In the genomic region with DNA sequence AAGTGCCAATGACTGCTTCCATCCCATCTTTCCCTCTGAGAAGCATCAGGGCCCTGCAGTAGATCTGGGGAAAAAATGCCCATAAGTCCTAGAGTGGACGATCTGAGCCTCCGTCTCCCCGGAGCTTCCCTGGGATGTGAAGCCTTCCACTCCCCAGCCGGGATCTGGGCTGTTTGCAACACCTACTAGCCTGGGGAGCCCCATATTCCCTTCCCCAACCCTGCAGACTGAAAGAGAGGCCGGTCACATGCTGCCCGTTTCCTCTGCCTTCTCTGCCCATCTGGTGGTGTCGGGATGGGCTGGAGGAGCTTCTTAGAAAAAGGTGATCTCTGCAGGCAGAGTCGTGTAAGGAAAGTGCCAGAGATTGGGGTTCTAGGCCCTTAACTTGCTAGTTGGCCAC, we compare ENCODE assay signal across 11 cellular contexts. TPM values are rescaled to one million over a fixed set of nuclear protein-coding genes. Genes with fewer than 3 reads are reported as not detected.
DNase-seq lines count a peak whose midpoint lies in the region; ATAC-seq and TF ChIP-seq lines count a peak whose summit lies in the region.
"Had no signal": no experiment of that assay in that cellular context is flagged by ENCODE, and none has a peak within 500 bp of the region (broad histone marks: within the 10 kb centered on the region; RNA-seq: fewer than 3 reads in every experiment).

No MANE protein-coding gene starts in this region.

- no peaks in the 10 kb centered on the region for H3K27me3 Mint-ChIP-seq in T-helper 17 cell

- H3K4me1 ChIP-seq in SK-N-SH (ENCODE audit: control insufficient read depth in 1 of 2, insufficient read depth in 2 of 2, low read depth in 1 of 2, low read length in 1 of 2) (peaks cover 4 to 15% of the 10 kb centered on the region in 2 experiments; a peak in 2 of 4 replicates), fibroblast of lung (ENCODE audit: control insufficient read depth, extremely low read depth, insufficient read depth, low read length) (peaks cover 3% of the 10 kb centered on the region), sigmoid colon (peaks cover 0 to 22% (median 17%) of the 10 kb centered on the region in 4 donors)
- H3K4me1 ChIP-seq: prostate gland had no signal

- no peak overlapping the region for H2AFZ ChIP-seq in SK-N-SH (ENCODE audit: low read depth)
- H2AFZ ChIP-seq in fibroblast of lung (ENCODE audit: low read length) = no peak overlapping the region

- TF ChIP-seq CTCF in SK-N-SH (IDR thresholded peaks at IDR 0.05) (no peak), fibroblast of lung (conservative IDR thresholded peaks at IDR 0.05 in 1 of 2, IDR thresholded peaks at IDR 0.05 in 1 of 2; ENCODE audit: low read depth in 1 of 2, low read length in 2 of 2) (no peak), sigmoid colon (IDR thresholded peaks at IDR 0.05) (no peak)

- ATAC-seq in SK-N-SH treated with all-trans-retinoic acid at 6 μM for 48 hours = no peak
- ATAC-seq in T-helper 17 cell = no peak
- no peak for ATAC-seq in GM19324 (IDR thresholded peaks at IDR 0.05; ENCODE audit: low FRiP score, unreplicated experiment)
- no peak for ATAC-seq in HG02623 (IDR thresholded peaks at IDR 0.05; ENCODE audit: unreplicated experiment)
- no peak for ATAC-seq in HG03442 (IDR thresholded peaks at IDR 0.05; ENCODE audit: unreplicated experiment)

- no peaks in the 10 kb centered on the region for H3K36me3 Mint-ChIP-seq in T-helper 17 cell (ENCODE audit: low read depth)

- no peak for DNase-seq in SK-N-SH
- no peak for DNase-seq in T-helper 17 cell
- no peak for DNase-seq in fibroblast of lung (ENCODE audit: low read depth in 2 of 2)
- DNase-seq in sigmoid colon = peak; percentile 61

- H4K20me1 ChIP-seq in SK-N-SH (ENCODE audit: insufficient read depth) (no peaks in the 10 kb centered on the region), fibroblast of lung (ENCODE audit: control insufficient read depth, extremely low read depth, insufficient read depth, low read length) (no peaks in the 10 kb centered on the region)

- H3K4me1 Mint-ChIP-seq in T-helper 17 cell = peaks cover 29% of the 10 kb centered on the region

- H3K79me2 ChIP-seq in SK-N-SH (ENCODE audit: insufficient read depth) = no peaks in the 10 kb centered on the region; the same call in 1 of the 2 replicates
- H3K79me2 ChIP-seq in fibroblast of lung (ENCODE audit: control insufficient read depth, insufficient read depth, low read length) = no peaks in the 10 kb centered on the region

- TF ChIP-seq EP300 in SK-N-SH (IDR thresholded peaks at IDR 0.05; ENCODE audit: borderline replicate concordance in 1 of 2, low read depth in 1 of 2, low read length in 1 of 2) = no peak
- no peak for TF ChIP-seq EP300 in sigmoid colon (IDR thresholded peaks at IDR 0.05)

- no peak overlapping the region for H3K27ac ChIP-seq in SK-N-SH (ENCODE audit: low read depth in 2 of 2, low read length in 1 of 2)
- no peak overlapping the region for H3K27ac ChIP-seq in fibroblast of lung (ENCODE audit: insufficient read depth, low read length)
- H3K27ac ChIP-seq in sigmoid colon = peak overlapping the region; percentile 73 to 87 (median 78)

- H3K27me3 ChIP-seq in SK-N-SH (ENCODE audit: insufficient read depth) (no peaks in the 10 kb centered on the region), fibroblast of lung (ENCODE audit: control insufficient read depth, insufficient read depth, low read length) (no peaks in the 10 kb centered on the region), sigmoid colon (no peaks in the 10 kb centered on the region)

- WGBS in SK-N-SH (ENCODE audit: low lambda C conversion rate) = 88% methylated on average over 8 of the region's 8 CpGs
- 83 to 89% methylated on average over 8 of the region's 8 CpGs for WGBS in sigmoid colon, 2 donors

- H3K27ac Mint-ChIP-seq in T-helper 17 cell = peak overlapping the region; percentile 32

- H3K9ac ChIP-seq in SK-N-SH (peak overlapping the region; percentile 57; the same call in 1 of the 2 replicates), fibroblast of lung (ENCODE audit: insufficient read depth, low read length) (no peak overlapping the region)

- H3K9me2 ChIP-seq in SK-N-SH = no peaks in the 10 kb centered on the region

- peaks cover 3% of the 10 kb centered on the region for H3F3A ChIP-seq in SK-N-SH (replicated peaks; ENCODE audit: insufficient read depth)

- intact Hi-C loops in sigmoid colon (cut with DNase I) = loop anchor here (2.0 to 5.0 kb wide), 4 partner anchors 40 to 625 kb away; a partner anchor contains a TSS

- H3K4me2 ChIP-seq in SK-N-SH = peak overlapping the region; percentile 95
- H3K4me2 ChIP-seq in fibroblast of lung (ENCODE audit: extremely low read depth, insufficient read depth, low read length) = peak overlapping the region; percentile 78

- 0 out of 2 replicates have a peak, but pooled peaks cover 4% of the 10 kb centered on the region for H3K9me3 ChIP-seq in SK-N-SH
- H3K9me3 ChIP-seq in T-helper 17 cell (ENCODE audit: control insufficient read depth, low read length, poor library complexity, severe bottlenecking) = no peaks in the 10 kb centered on the region
- H3K9me3 ChIP-seq in fibroblast of lung (ENCODE audit: control insufficient read depth, insufficient read depth, low read depth, low read length) = no peaks in the 10 kb centered on the region
- H3K9me3 ChIP-seq in sigmoid colon = no peaks in the 10 kb centered on the region
- H3K9me3 ChIP-seq: prostate gland had no signal

- POLR2A ChIA-PET in SK-N-SH (lab: Yijun Ruan, JAX) = no interaction called here

- CTCF ChIA-PET in SK-N-SH (lab: Yijun Ruan, JAX) = interaction anchor here (0.6 to 1.8 kb wide), 9 partner anchors 9 to 510 kb away, joined by 3 to 7 read pairs (median 3); no protein-coding TSS in a partner anchor

- H3K4me3 Mint-ChIP-seq in T-helper 17 cell = peak overlapping the region; percentile 75

- no peak for TF ChIP-seq POLR2A in sigmoid colon (IDR thresholded peaks at IDR 0.05)

- TF ChIP-seq RAD21 in SK-N-SH (IDR thresholded peaks at IDR 0.05; ENCODE audit: low read length) = no peak

- peak overlapping the region; percentile 81 to 84 for H3K4me3 ChIP-seq in SK-N-SH (ENCODE audit: low read depth in 2 of 2, low read length in 1 of 2)
- H3K4me3 ChIP-seq in fibroblast of lung (replicated peaks in 1 of 4; ENCODE audit: control extremely low read depth in 1 of 4, insufficient read depth in 1 of 4, low read depth in 3 of 4, low read length in 4 of 4) = peak overlapping the region; percentile 51 to 81 (median 62)
- peak overlapping the region; percentile 76 to 91 (median 88) for H3K4me3 ChIP-seq in sigmoid colon

- H3K36me3 ChIP-seq in SK-N-SH (replicated peaks in 1 of 2; ENCODE audit: control insufficient read depth in 1 of 2, insufficient read depth in 2 of 2, low read length in 1 of 2) (peaks cover 0 to 4% of the 10 kb centered on the region in 2 experiments), fibroblast of lung (ENCODE audit: control insufficient read depth, insufficient read depth, low read length) (no peaks in the 10 kb centered on the region), sigmoid colon (peaks cover 0 to 5% (median 0%) of the 10 kb centered on the region in 4 donors)
- H3K36me3 ChIP-seq: prostate gland had no signal

TF ChIP-seq in SK-N-SH, 30 proteins besides CTCF, POLR2A, EP300 and RAD21 (continues in another document):
- TF ChIP-seq, protein P1, sequence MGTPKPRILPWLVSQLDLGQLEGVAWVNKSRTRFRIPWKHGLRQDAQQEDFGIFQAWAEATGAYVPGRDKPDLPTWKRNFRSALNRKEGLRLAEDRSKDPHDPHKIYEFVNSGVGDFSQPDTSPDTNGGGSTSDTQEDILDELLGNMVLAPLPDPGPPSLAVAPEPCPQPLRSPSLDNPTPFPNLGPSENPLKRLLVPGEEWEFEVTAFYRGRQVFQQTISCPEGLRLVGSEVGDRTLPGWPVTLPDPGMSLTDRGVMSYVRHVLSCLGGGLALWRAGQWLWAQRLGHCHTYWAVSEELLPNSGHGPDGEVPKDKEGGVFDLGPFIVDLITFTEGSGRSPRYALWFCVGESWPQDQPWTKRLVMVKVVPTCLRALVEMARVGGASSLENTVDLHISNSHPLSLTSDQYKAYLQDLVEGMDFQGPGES (IDR thresholded peaks at IDR 0.05; ENCODE audit: low read depth, low read length) = no peak

RNA-seq across cellular contexts. Expression of a gene that starts 1.1 kb away (rescaled TPM):
- polyA plus RNA-seq in SK-N-SH (2012; rRNA removed) (2.2 and 2.5 TPM in 2 replicates), fibroblast of lung (0.85 and 1.3 TPM in 2 replicates), sigmoid colon (1 to 10 TPM in 1 of 3 donors, under 1 TPM in 2; under 0.01 to 4.4 (median 0.23) TPM)
- polyA plus RNA-seq in SK-N-SH (2012; cell fraction: cytosol; rRNA removed) = 1.0 and 1.4 TPM in 2 replicates
- polyA plus RNA-seq in SK-N-SH (2012; cell fraction: nucleus; rRNA removed) = 14.5 and 15.5 TPM in 2 replicates
- total RNA-seq in T-helper 17 cell (1 to 10 TPM; 6.7 to 9.4 TPM), fibroblast of lung (9.5 and 18.5 TPM in 2 replicates), sigmoid colon (10 to 100 TPM in 1 of 4 donors, 1 to 10 TPM in 3; 6.4 to 21.0 (median 8.9) TPM)
- polyA plus RNA-seq in fibroblast of lung (2012) = 5.4 and 7.3 TPM in 2 replicates
- 6.2 and 7.9 TPM in 2 replicates for polyA minus RNA-seq in fibroblast of lung (ENCODE audit: low replicate concordance)

RNA-seq across cellular contexts. Expression of a gene that starts 41.3 kb away (rescaled TPM):
- polyA plus RNA-seq in SK-N-SH (2012; rRNA removed) = 0.03 TPM in 1 of 2 replicates, not detected in the other
- polyA plus RNA-seq in SK-N-SH (2012; cell fraction: cytosol; rRNA removed) = 0.08 and 0.09 TPM in 2 replicates
- polyA plus RNA-seq in SK-N-SH (2012; cell fraction: nucleus; rRNA removed) = 0.07 and 0.28 TPM in 2 replicates
- total RNA-seq in T-helper 17 cell = not detected
- total RNA-seq in fibroblast of lung = 0.50 TPM in 1 of 2 replicates, not detected in the other
- polyA plus RNA-seq in fibroblast of lung = 0.10 and 0.16 TPM in 2 replicates
- polyA plus RNA-seq in fibroblast of lung (2012) = 0.16 TPM in 1 of 2 replicates, not detected in the other
- polyA minus RNA-seq in fibroblast of lung (ENCODE audit: low replicate concordance) = not detected in 2 replicates
- not detected for total RNA-seq in sigmoid colon
- not detected for polyA plus RNA-seq in sigmoid colon
- total RNA-seq: A673, subcutaneous adipose tissue had no signal

Comparison
In these comparisons a context has a peak if more than half of its experiments do, and no peak if none do; other contexts are left out.
1. H3K27ac ChIP-seq: peak in sigmoid colon (4 of 4); none in SK-N-SH (0 of 2) and fibroblast of lung (single experiment).
2. Peak in every context shown above with its lines, with median percentiles within 50 percentile points of each other: H3K4me3 ChIP-seq.